ENCODE assay signal across 11 cellular contexts in the genomic region with DNA sequence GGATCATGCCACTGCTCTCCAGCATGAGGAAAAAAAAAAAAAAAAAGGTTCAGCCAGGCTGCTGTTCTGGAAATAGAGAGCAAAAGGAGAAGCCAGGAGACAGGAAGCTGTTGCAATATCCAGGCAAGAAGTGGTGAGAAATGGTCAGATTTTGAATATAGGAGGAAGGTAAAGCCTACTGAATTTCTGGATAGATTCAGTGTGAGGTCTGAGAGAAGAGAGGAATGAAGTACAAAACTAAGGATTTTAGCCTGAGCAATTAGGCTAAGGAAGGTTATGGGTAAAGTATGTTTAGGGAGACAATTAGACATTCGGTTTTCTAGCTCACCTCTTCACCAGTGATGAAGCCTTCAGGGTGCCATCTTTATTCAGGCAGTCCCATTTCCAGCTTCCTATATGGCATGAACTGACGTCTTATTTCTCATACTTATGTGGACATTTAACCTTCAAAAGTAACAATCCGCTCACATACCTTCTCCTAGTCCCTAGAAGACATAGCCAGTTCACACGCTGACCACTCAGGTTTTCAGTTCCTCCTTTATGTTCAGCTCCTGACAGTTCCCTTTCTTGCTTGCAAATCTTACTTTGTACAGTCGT. TPM values are rescaled to one million over a fixed set of nuclear protein-coding genes. Genes with fewer than 3 reads are reported as not detected.
A peak's percentile ranks its signal among the peaks of the same experiment; 100 is the strongest.
DNase-seq lines count a peak whose midpoint lies in the region; ATAC-seq, FAIRE-seq and TF ChIP-seq lines count a peak whose summit lies in the region.
"Had no signal": no experiment of that assay in that cellular context is flagged by ENCODE, and none has a peak within 500 bp of the region (broad histone marks: within the 10 kb centered on the region; RNA-seq: fewer than 3 reads in every experiment).

No MANE protein-coding gene starts in this region.

- H4K91ac ChIP-seq in mesenchymal stem cell (ENCODE audit: low read length) = no peak overlapping the region

- peaks cover 6% of the 10 kb centered on the region for H3K4me1 Mint-ChIP-seq in T-helper 17 cell
- H3K4me1 Mint-ChIP-seq: natural killer cell had no signal

- no peak overlapping the region for H2AK5ac ChIP-seq in mesenchymal stem cell (ENCODE audit: low read length, severe bottlenecking)

- TF ChIP-seq CTCF in OCI-LY7 (conservative IDR thresholded peaks at IDR 0.05; ENCODE audit: low read length) = no peak

- H3K9me2 ChIP-seq in OCI-LY7 (ENCODE audit: insufficient read depth, low read length) = no peaks in the 10 kb centered on the region

- H3K9ac ChIP-seq in mesenchymal stem cell (ENCODE audit: low read length) = no peak overlapping the region

- CTCF ChIA-PET in OCI-LY7 (lab: Charles Lee; ENCODE audit: unreplicated experiment) = no interaction called here

- H3K4me3 ChIP-seq in OCI-LY7 (ENCODE audit: low read depth, low read length, poor library complexity, severe bottlenecking) = no peak overlapping the region
- no peak overlapping the region for H3K4me3 ChIP-seq in mesenchymal stem cell (ENCODE audit: insufficient read depth in 1 of 2, low read depth in 1 of 2, low read length in 2 of 2)

- peak overlapping the region; percentile 12 for H4K8ac ChIP-seq in mesenchymal stem cell (ENCODE audit: low read length)

- H3K27ac ChIP-seq in OCI-LY7 (ENCODE audit: low read depth, low read length, poor library complexity, severe bottlenecking) = no peak overlapping the region
- H3K27ac ChIP-seq in mesenchymal stem cell (ENCODE audit: low read length, poor library complexity, severe bottlenecking) = no peak overlapping the region

- H3K27ac Mint-ChIP-seq in T-helper 17 cell = no peak overlapping the region
- H3K27ac Mint-ChIP-seq: activated naive CD8-positive, alpha-beta T cell treated with anti-CD3 and anti-CD28 coated beads, Interleukin-2, amount 50 U/mL, for 24 hours; natural killer cell had no signal

- H2AFZ ChIP-seq in OCI-LY7 (ENCODE audit: low read length) (no peak overlapping the region), mesenchymal stem cell (ENCODE audit: low read depth, low read length) (no peak overlapping the region)

- ATAC-seq in HG02588 (IDR thresholded peaks at IDR 0.05; ENCODE audit: unreplicated experiment) (peak; percentile 59), T-helper 17 cell (no peak)
- ATAC-seq: activated naive CD8-positive, alpha-beta T cell treated with anti-CD3 and anti-CD28 coated beads, Interleukin-2, amount 50 U/mL, for 24 hours; natural killer cell had no signal

- 94% methylated on average over 5 of the region's 5 CpGs for WGBS in mesenchymal stem cell

- DNase-seq in GM12891 (ENCODE audit: insufficient read length, low spot score) = no peak
- peak; percentile 53 for DNase-seq in OCI-LY7 (ENCODE audit: low spot score)
- DNase-seq in mesenchymal stem cell = peak; percentile 52
- DNase-seq in DMS53 treated with DMSO at 0.1 percent for 48 hours (lab: John Stamatoyannopoulos, UW; ENCODE audit: unreplicated experiment) = no peak
- DNase-seq in NCI-H226 = no peak
- DNase-seq in T-helper 17 cell = no peak
- DNase-seq in dermis blood vessel endothelial cell = no peak
- DNase-seq: activated naive CD8-positive, alpha-beta T cell treated with anti-CD3 and anti-CD28 coated beads, Interleukin-2, amount 50 U/mL, for 24 hours; natural killer cell; NCI-H2081 had no signal

- BruUV-seq in OCI-LY7 (replicated peaks; lab: Mats Ljungman, UMichigan) = no TSS peak

- no peaks in the 10 kb centered on the region for H3K27me3 ChIP-seq in mesenchymal stem cell (ENCODE audit: control insufficient read depth in 1 of 2, insufficient read depth in 1 of 2, low read length in 2 of 2)

- POLR2A ChIA-PET in OCI-LY7 (lab: Charles Lee) = interaction anchor here (0.6 to 0.7 kb wide), 3 partner anchors 15 to 56 kb away, joined by 3 to 5 read pairs (median 3); no protein-coding TSS in a partner anchor

- peak overlapping the region in 1 of 2 experiments; percentile 21 for H3K18ac ChIP-seq in mesenchymal stem cell (ENCODE audit: low read depth in 1 of 2, low read length in 2 of 2)

- no peak overlapping the region for H3K23ac ChIP-seq in mesenchymal stem cell (ENCODE audit: low read length in 2 of 2)

- H3K79me1 ChIP-seq in mesenchymal stem cell (replicated peaks; ENCODE audit: low read length, poor library complexity, severe bottlenecking) = no peaks in the 10 kb centered on the region

- H3K9me3 ChIP-seq in OCI-LY7 (ENCODE audit: low read length) (no peaks in the 10 kb centered on the region), mesenchymal stem cell (ENCODE audit: control insufficient read depth, low read length) (no peaks in the 10 kb centered on the region), T-helper 17 cell (ENCODE audit: control insufficient read depth, low read length, poor library complexity, severe bottlenecking) (no peaks in the 10 kb centered on the region)

- H3K4ac ChIP-seq in mesenchymal stem cell (ENCODE audit: low read depth in 1 of 2, low read length in 2 of 2) = no peak overlapping the region

- TF ChIP-seq POLR2A in GM12891 (IDR thresholded peaks at IDR 0.05; ENCODE audit: low read depth, low read length) = no peak

- H2BK12ac ChIP-seq in mesenchymal stem cell (ENCODE audit: low read length in 2 of 2) = no peak overlapping the region

- no peak overlapping the region for H2BK5ac ChIP-seq in mesenchymal stem cell (ENCODE audit: low read depth, low read length, poor library complexity, severe bottlenecking)

- H3K79me2 ChIP-seq in OCI-LY7 (ENCODE audit: insufficient read depth, low read depth, low read length) = no peaks in the 10 kb centered on the region

- H3K4me1 ChIP-seq in OCI-LY7 (ENCODE audit: insufficient read depth, low read length, poor library complexity, severe bottlenecking) = peaks cover 38% of the 10 kb centered on the region
- no peaks in the 10 kb centered on the region for H3K4me1 ChIP-seq in mesenchymal stem cell (ENCODE audit: control insufficient read depth, insufficient read depth, low read depth, low read length)

- H2BK120ac ChIP-seq in mesenchymal stem cell (ENCODE audit: low read depth, low read length) = no peak overlapping the region

- H4K20me1 ChIP-seq in OCI-LY7 (ENCODE audit: insufficient read depth, low read length) = no peaks in the 10 kb centered on the region

- intact Hi-C loops in OCI-LY7 (cut with micrococcal nuclease; ENCODE audit: unreplicated experiment) = loop anchor here (2.0 to 5.0 kb wide), 2 partner anchors 48 to 61 kb away; partner anchors contain the start of gene SETD2

- H2BK15ac ChIP-seq in mesenchymal stem cell (ENCODE audit: low read depth, poor library complexity, severe bottlenecking) = no peak overlapping the region

- no peaks in the 10 kb centered on the region for H3K36me3 Mint-ChIP-seq in T-helper 17 cell (ENCODE audit: low read depth)
- H3K36me3 Mint-ChIP-seq: natural killer cell had no signal

- 0 out of 2 replicates have a peak overlapping the region, but pooled peaks have one; percentile 4 for H3K4me2 ChIP-seq in OCI-LY7 (ENCODE audit: low read length)
- H3K4me2 ChIP-seq in mesenchymal stem cell (ENCODE audit: low read length, poor library complexity, severe bottlenecking) = no peak overlapping the region

- no peaks in the 10 kb centered on the region for H3K27me3 Mint-ChIP-seq in T-helper 17 cell
- H3K27me3 Mint-ChIP-seq: activated naive CD8-positive, alpha-beta T cell treated with anti-CD3 and anti-CD28 coated beads, Interleukin-2, amount 50 U/mL, for 24 hours had no signal

- H3K4me3 Mint-ChIP-seq in T-helper 17 cell = no peak overlapping the region
- H3K4me3 Mint-ChIP-seq: activated naive CD8-positive, alpha-beta T cell treated with anti-CD3 and anti-CD28 coated beads, Interleukin-2, amount 50 U/mL, for 24 hours; natural killer cell had no signal

- no peak overlapping the region for H3K14ac ChIP-seq in mesenchymal stem cell (ENCODE audit: low read length in 2 of 2)

- no peaks in the 10 kb centered on the region for H3K36me3 ChIP-seq in OCI-LY7 (ENCODE audit: insufficient read depth, low read length)
- H3K36me3 ChIP-seq in mesenchymal stem cell (ENCODE audit: control insufficient read depth in 1 of 2, insufficient read depth in 2 of 2, low read depth in 1 of 2, low read length in 2 of 2) = no peaks in the 10 kb centered on the region

- peak; percentile 85 for FAIRE-seq in GM12891 (lab: Jason Lieb, UNC)

TF ChIP-seq in GM12891, 5 proteins besides CTCF, POLR2A, EP300 and RAD21:
- TF ChIP-seq TAF1 (IDR thresholded peaks at IDR 0.05; ENCODE audit: low read depth, low read length) = no peak
- peak; percentile 99 for TF ChIP-seq SPI1 (IDR thresholded peaks at IDR 0.05; ENCODE audit: low read depth, low read length)

RNA-seq across cellular contexts. Expression of gene KIF9, which starts 57.2 kb away (rescaled TPM):
- 5.4 TPM for polyA plus RNA-seq in GM12891 (2012; ENCODE audit: low read depth, missing spikeins)
- 4.7 and 11.7 TPM in 2 replicates for total RNA-seq in OCI-LY7 (2014; rRNA removed; shearing (Covaris generic))
- total RNA-seq in OCI-LY7 (2022) (10.1 and 11.0 TPM in 2 replicates), T-helper 17 cell (10 to 100 TPM; 15.3 to 24.6 TPM), dermis blood vessel endothelial cell (10.0 and 11.2 TPM in 2 replicates)
- polyA plus RNA-seq in mesenchymal stem cell (2013, experiment 1 of 2) = 6.5 TPM
- polyA plus RNA-seq in mesenchymal stem cell (2013, experiment 2 of 2) = 6.5 TPM

RNA-seq across cellular contexts. Expression of gene KLHL18, which starts 57.3 kb away (rescaled TPM):
- 34.9 TPM for polyA plus RNA-seq in GM12891 (2012; ENCODE audit: low read depth, missing spikeins)
- 11.8 and 13.1 TPM in 2 replicates for total RNA-seq in OCI-LY7 (2014; rRNA removed; shearing (Covaris generic))
- total RNA-seq in OCI-LY7 (2022) (28.6 and 35.2 TPM in 2 replicates), T-helper 17 cell (10 to 100 TPM; 47.0 to 50.8 TPM), dermis blood vessel endothelial cell (31.1 and 40.2 TPM in 2 replicates)
- 10.2 TPM for polyA plus RNA-seq in mesenchymal stem cell (2013, experiment 1 of 2)
- polyA plus RNA-seq in mesenchymal stem cell (2013, experiment 2 of 2) = 10.3 TPM

Comparison
In these comparisons a context has a peak if more than half of its experiments do, and no peak if none do; other contexts are left out.
1. DNase-seq: peak in OCI-LY7 (single experiment) and mesenchymal stem cell (single experiment); none in GM12891 (single experiment), DMS53 treated with DMSO at 0.1 percent for 48 hours (single experiment), NCI-H226 (single experiment), T-helper 17 cell (0 of 3) and dermis blood vessel endothelial cell (single experiment).